ENCODE assay signal across 1 cellular context in the genomic region with DNA sequence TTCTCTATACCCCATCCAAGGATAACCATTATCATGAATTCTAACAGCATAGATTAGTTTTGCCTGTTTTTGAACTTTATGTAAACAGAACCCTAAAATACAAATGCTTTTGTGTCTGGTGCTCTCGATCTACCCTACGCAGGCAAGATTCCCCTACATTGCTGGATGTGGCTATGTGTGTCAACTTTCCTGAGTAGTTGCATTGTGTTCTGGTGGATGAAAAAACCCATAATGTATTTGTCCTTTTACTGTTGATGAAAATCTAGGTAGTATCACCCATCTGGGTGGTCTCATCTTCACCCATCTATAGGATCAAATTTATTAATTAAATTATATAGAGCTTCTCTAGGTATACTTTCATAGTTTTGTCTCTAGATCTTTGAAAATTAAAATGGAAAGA.
TF ChIP-seq lines count a peak whose summit lies in the region.

No MANE protein-coding gene starts in this region.

TF ChIP-seq in HCT116, 20 proteins besides CTCF, POLR2A, EP300 and RAD21:
- no peak for TF ChIP-seq SP1 (IDR thresholded peaks at IDR 0.05; ENCODE audit: low read depth)
- TF ChIP-seq ZFX (IDR thresholded peaks at IDR 0.05), result no peak
- TF ChIP-seq CEBPB (IDR thresholded peaks at IDR 0.05; ENCODE audit: low read depth), result no peak
- no peak for TF ChIP-seq POLR2AphosphoS5 (IDR thresholded peaks at IDR 0.05; ENCODE audit: low read depth, low read length)
- TF ChIP-seq, protein P1, sequence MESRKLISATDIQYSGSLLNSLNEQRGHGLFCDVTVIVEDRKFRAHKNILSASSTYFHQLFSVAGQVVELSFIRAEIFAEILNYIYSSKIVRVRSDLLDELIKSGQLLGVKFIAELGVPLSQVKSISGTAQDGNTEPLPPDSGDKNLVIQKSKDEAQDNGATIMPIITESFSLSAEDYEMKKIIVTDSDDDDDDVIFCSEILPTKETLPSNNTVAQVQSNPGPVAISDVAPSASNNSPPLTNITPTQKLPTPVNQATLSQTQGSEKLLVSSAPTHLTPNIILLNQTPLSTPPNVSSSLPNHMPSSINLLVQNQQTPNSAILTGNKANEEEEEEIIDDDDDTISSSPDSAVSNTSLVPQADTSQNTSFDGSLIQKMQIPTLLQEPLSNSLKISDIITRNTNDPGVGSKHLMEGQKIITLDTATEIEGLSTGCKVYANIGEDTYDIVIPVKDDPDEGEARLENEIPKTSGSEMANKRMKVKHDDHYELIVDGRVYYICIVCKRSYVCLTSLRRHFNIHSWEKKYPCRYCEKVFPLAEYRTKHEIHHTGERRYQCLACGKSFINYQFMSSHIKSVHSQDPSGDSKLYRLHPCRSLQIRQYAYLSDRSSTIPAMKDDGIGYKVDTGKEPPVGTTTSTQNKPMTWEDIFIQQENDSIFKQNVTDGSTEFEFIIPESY (IDR thresholded peaks at IDR 0.05; ENCODE audit: extremely low read depth, insufficient replicate concordance, low read length), result no peak
- no peak for TF ChIP-seq ZNF274 (IDR thresholded peaks at IDR 0.05; ENCODE audit: low read depth, low read length)
- TF ChIP-seq EZH2phosphoT487 (IDR thresholded peaks at IDR 0.05; ENCODE audit: borderline replicate concordance), result no peak
- TF ChIP-seq SRF (IDR thresholded peaks at IDR 0.05; ENCODE audit: low read depth), result no peak
- no peak for TF ChIP-seq EZH2 (IDR thresholded peaks at IDR 0.05)
- TF ChIP-seq, protein P2, sequence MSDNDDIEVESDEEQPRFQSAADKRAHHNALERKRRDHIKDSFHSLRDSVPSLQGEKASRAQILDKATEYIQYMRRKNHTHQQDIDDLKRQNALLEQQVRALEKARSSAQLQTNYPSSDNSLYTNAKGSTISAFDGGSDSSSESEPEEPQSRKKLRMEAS (IDR thresholded peaks at IDR 0.05), result no peak
